Comparison of ENCODE assay signal across 8 cellular contexts in the genomic region with DNA sequence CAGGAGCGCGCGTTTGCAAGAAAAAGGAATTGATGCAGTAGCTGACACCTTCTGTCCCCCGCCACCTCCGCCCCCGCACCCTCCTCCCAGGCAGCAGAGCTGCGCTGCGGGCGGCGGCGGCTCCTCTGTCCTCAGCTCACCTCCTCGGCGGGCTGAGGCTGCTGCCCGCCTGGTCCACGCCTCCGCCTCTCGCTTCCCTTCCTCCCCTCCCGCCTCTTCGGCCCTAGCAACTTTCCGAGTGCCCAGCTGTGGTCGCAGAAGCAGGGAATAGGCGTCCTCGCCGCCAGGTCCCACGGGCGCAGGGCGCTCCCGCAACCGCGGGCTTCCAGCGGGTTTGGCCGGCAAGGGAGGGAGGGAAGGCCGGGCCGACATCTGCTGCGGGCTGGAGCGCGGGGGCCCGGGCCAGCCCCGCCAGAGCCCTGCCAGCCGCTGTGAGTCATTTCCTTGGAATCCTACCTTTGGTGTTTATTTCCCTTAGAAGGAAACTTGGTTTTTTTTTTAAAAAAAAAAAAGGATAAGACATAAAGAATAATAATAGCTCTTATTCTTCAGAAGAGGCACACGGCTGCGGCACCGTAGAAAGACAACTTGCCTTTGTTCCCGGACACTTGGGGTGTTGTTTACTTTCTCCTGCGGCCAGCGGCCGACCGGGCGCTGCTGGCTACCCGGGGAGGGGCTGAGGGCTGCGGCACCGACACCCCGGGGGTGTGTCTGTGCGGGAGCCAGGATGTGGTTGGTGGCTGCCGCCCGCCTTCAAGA. TPM values are rescaled to one million over a fixed set of nuclear protein-coding genes. Genes with fewer than 3 reads are reported as not detected.
DNase-seq lines count a peak whose midpoint lies in the region; ATAC-seq and TF ChIP-seq lines count a peak whose summit lies in the region.

No MANE protein-coding gene starts in this region.

- no peaks in the 10 kb centered on the region for H3K79me2 ChIP-seq in OCI-LY7 (ENCODE audit: insufficient read depth, low read depth, low read length)

- intact Hi-C loops in OCI-LY7 (cut with micrococcal nuclease; ENCODE audit: unreplicated experiment) = no loop called here

- TF ChIP-seq CTCF in AG09309 (IDR thresholded peaks at IDR 0.05; ENCODE audit: control insufficient read depth, insufficient read depth, low read depth, low read length, missing control alignments) (no peak), OCI-LY7 (conservative IDR thresholded peaks at IDR 0.05; ENCODE audit: low read length) (no peak)

- no TSS peak for BruUV-seq in OCI-LY7 (replicated peaks; lab: Mats Ljungman, UMichigan)

- H3K4me1 ChIP-seq in mesodermal cell (ENCODE audit: control insufficient read depth, insufficient read depth, low read length, poor library complexity, severe bottlenecking) (peaks cover 21% of the 10 kb centered on the region), thymus (ENCODE audit: control insufficient read depth, insufficient read depth, low read length) (peaks cover 34% of the 10 kb centered on the region), OCI-LY7 (ENCODE audit: insufficient read depth, low read length, poor library complexity, severe bottlenecking) (no peaks in the 10 kb centered on the region)

- peaks cover 3% of the 10 kb centered on the region for H3K36me3 ChIP-seq in mesodermal cell (ENCODE audit: control insufficient read depth, insufficient read depth, low read length)
- no peaks in the 10 kb centered on the region for H3K36me3 ChIP-seq in thymus (ENCODE audit: control insufficient read depth, insufficient read depth)
- H3K36me3 ChIP-seq in OCI-LY7 (ENCODE audit: insufficient read depth, low read length) = no peaks in the 10 kb centered on the region

- peaks cover 5% of the 10 kb centered on the region for H3K9me3 ChIP-seq in T-helper 17 cell (ENCODE audit: control insufficient read depth, low read length, poor library complexity, severe bottlenecking)
- no peaks in the 10 kb centered on the region for H3K9me3 ChIP-seq in mesodermal cell (ENCODE audit: control insufficient read depth, low read length)
- H3K9me3 ChIP-seq in thymus (ENCODE audit: control insufficient read depth) = no peaks in the 10 kb centered on the region
- H3K9me3 ChIP-seq in OCI-LY7 (ENCODE audit: low read length) = no peaks in the 10 kb centered on the region

- CTCF ChIA-PET in OCI-LY7 (lab: Charles Lee; ENCODE audit: unreplicated experiment) = no interaction called here

- H2AFZ ChIP-seq in OCI-LY7 (ENCODE audit: low read length) = no peak overlapping the region

- peaks cover 60% of the 10 kb centered on the region for H3K27me3 Mint-ChIP-seq in T-helper 17 cell

- H4K20me1 ChIP-seq in OCI-LY7 (ENCODE audit: insufficient read depth, low read length) = no peaks in the 10 kb centered on the region

- H3K36me3 Mint-ChIP-seq in T-helper 17 cell (ENCODE audit: low read depth) = peaks cover 2% of the 10 kb centered on the region

- H3K4me3 ChIP-seq in AG09309 (ENCODE audit: control insufficient read depth, low read depth, low read length) (peak overlapping the region; percentile 75), mesodermal cell (ENCODE audit: extremely low read depth, insufficient read depth, low read length, poor library complexity, severe bottlenecking) (peak overlapping the region; percentile 68), thymus (ENCODE audit: low read length) (peak overlapping the region; percentile 48), OCI-LY7 (ENCODE audit: low read depth, low read length, poor library complexity, severe bottlenecking) (no peak overlapping the region)

- no peak overlapping the region for H3K4me2 ChIP-seq in OCI-LY7 (ENCODE audit: low read length)

- no peak for DNase-seq in AG09309 (ENCODE audit: low read depth)
- DNase-seq in HK-2 (ENCODE audit: unreplicated experiment) = peak; percentile 79
- DNase-seq in T-helper 17 cell = no peak
- no peak for DNase-seq in epithelial cell of prostate (ENCODE audit: low read depth, low spot score)
- no peak for DNase-seq in T-helper 9 cell
- no peak for DNase-seq in OCI-LY7 (ENCODE audit: low spot score)

- peak overlapping the region; percentile 82 for H3K4me3 Mint-ChIP-seq in T-helper 17 cell

- WGBS in mesodermal cell (ENCODE audit: insufficient coverage in 2 of 2), 2 experiments = 0% methylated on average over 32 to 41 of the region's 56 CpGs
- under 1% methylated on average over 56 of the region's 56 CpGs for WGBS in thymus

- peaks cover 8% of the 10 kb centered on the region for H3K4me1 Mint-ChIP-seq in T-helper 17 cell

- peaks cover 7% of the 10 kb centered on the region for H3K27me3 ChIP-seq in thymus (ENCODE audit: control insufficient read depth, insufficient read depth)

- no peak overlapping the region for H3K27ac Mint-ChIP-seq in T-helper 17 cell

- POLR2A ChIA-PET in OCI-LY7 (lab: Charles Lee) = interaction anchor here (0.6 kb wide), 1 partner anchor 31 kb away, joined by 3 read pairs; no protein-coding TSS in a partner anchor

- H3K9me2 ChIP-seq in OCI-LY7 (ENCODE audit: insufficient read depth, low read length) = no peaks in the 10 kb centered on the region

- peak overlapping the region; percentile 47 for H3K27ac ChIP-seq in epithelial cell of prostate
- peak overlapping the region; percentile 55 for H3K27ac ChIP-seq in mesodermal cell (ENCODE audit: low read depth, low read length, severe bottlenecking)
- no peak overlapping the region for H3K27ac ChIP-seq in thymus (ENCODE audit: low read depth)
- H3K27ac ChIP-seq in OCI-LY7 (ENCODE audit: low read depth, low read length, poor library complexity, severe bottlenecking) = no peak overlapping the region

- peak; percentile 25 for ATAC-seq in T-helper 17 cell

RNA-seq across cellular contexts. Expression of gene SERTAD4, which starts 1.1 kb away (rescaled TPM):
- total RNA-seq in T-helper 17 cell (not detected), OCI-LY7 (2022) (not detected in 2 replicates)
- 7.3 TPM for polyA plus RNA-seq in mesodermal cell (2013, experiment 1 of 2)
- 7.9 TPM for polyA plus RNA-seq in mesodermal cell (2013, experiment 2 of 2)
- polyA plus RNA-seq in thymus = 1.0 TPM
- not detected in 2 replicates for total RNA-seq in OCI-LY7 (2014; rRNA removed; shearing (Covaris generic))

Comparison
In these comparisons a context has a peak if more than half of its experiments do, and no peak if none do; other contexts are left out.
1. H3K27ac ChIP-seq: peak in epithelial cell of prostate (single experiment) and mesodermal cell (single experiment); none in thymus (single experiment) and OCI-LY7 (single experiment).